17 cellular contexts compared by ENCODE assay signal in the genomic region with DNA sequence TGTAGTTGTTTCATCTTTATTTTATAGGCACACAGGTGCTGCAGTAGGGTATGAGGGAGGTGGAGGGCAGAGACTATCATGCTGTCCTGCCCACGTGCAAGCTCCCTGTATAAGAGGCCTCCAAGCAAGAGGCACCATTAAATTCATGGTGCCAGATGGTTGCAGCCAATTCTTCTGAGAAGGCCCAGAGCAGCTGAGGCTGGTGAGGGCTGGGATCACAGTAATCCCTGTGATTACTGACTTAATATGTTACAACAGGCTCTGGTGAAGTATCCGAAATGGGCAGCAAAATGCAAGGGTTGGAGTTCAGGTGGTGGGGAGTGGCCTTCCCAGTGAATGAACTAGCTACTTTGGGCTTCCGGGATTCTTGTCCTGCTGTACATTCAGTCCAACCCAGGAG.
"Had no signal": no experiment of that assay in that cellular context is flagged by ENCODE, and none has a peak within 500 bp of the region (broad histone marks: within the 10 kb centered on the region; RNA-seq: fewer than 3 reads in every experiment).

No MANE protein-coding gene starts in this region.

- H3K4me1 ChIP-seq: upper lobe of right lung had no signal

- H3K9me3 ChIP-seq: adrenal gland, lower lobe of right lung, prostate gland, thyroid gland, upper lobe of right lung had no signal

- DNase-seq: activated CD4-positive, alpha-beta T cell treated with anti-CD3 and anti-CD28 coated beads for 1 hour; activated CD4-positive, alpha-beta T cell treated with anti-CD3 and anti-CD28 coated beads, Interleukin-2, amount 50 U/mL, for 4 hours; activated CD8-positive, alpha-beta memory T cell treated with anti-CD3 and anti-CD28 coated beads for 24 hours; activated CD8-positive, alpha-beta memory T cell treated with anti-CD3 and anti-CD28 coated beads, Interleukin-2, amount 50 U/mL, for 4 hours; activated T-cell treated with anti-CD3 and anti-CD28 coated beads, Interleukin-2, amount 50 U/mL, for 24 hours; adrenal gland; foreskin fibroblast; lower lobe of right lung; naive thymus-derived CD8-positive, alpha-beta T cell; stimulated activated CD4-positive, alpha-beta T cell treated with anti-CD3 and anti-CD28 coated beads, Interleukin-12 subunit alpha, Interleukin-12 subunit beta, amount 100 ng/mL, for 4 hours; substantia nigra; T-helper 1 cell; thyroid gland; upper lobe of right lung had no signal

- H3K27me3 ChIP-seq: adrenal gland, thyroid gland, upper lobe of right lung had no signal

- H3K27ac ChIP-seq: adrenal gland, coronary artery, lower lobe of right lung, prostate gland, thyroid gland, upper lobe of right lung had no signal

- H3K36me3 ChIP-seq: adrenal gland, lower lobe of right lung, prostate gland, thyroid gland, upper lobe of right lung had no signal

- H3K4me3 ChIP-seq: adrenal gland, coronary artery, lower lobe of right lung, prostate gland, thyroid gland, upper lobe of right lung had no signal

- ATAC-seq: activated T-helper 17 cell treated with anti-CD3 and anti-CD28 coated beads, Interleukin-2, amount 50 U/mL, for 72 hours; lower lobe of right lung; naive thymus-derived CD8-positive, alpha-beta T cell; upper lobe of right lung had no signal
